1 cellular context compared by ENCODE assay signal in the genomic region with DNA sequence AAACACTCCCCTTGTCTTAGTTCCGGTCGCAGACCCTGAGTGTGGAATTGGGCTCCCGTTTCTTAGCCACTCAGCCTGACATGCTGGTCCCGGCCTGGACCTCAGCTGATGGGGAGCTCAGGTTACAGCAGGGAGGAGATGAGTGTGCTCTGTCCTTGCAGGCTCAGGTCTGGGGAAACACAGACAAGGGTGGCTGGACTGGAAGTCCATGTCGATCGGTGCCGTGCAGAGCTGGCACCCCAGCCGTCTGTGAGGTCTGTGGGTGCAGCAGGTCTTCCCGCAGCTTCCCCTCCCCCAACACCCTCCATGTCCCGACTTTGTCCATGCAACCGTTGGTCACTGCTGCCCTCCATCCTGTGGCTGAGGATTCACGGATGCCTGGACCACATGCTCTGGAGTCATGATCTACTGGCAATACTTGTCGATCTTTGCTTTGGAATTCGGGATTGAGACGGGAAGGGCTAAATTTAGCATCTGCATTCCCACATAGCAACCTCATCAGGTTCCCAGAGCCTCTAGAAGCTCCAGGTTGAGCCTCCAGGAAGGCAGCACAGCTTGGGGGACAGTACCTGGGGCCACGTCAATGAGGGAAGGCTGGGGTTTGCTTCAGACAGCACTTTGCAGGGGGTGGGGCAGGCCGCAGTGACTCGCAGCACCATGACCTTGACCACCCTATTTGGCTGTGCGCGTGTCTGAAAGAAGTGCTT.
TF ChIP-seq lines count a peak whose summit lies in the region.

No MANE protein-coding gene starts in this region.

TF ChIP-seq in HepG2, 621 proteins besides CTCF, POLR2A, EP300 and RAD21 (continued from another document and continues in another):
- TF ChIP-seq ZNF639 (CRISPR knock-in tag; conservative IDR thresholded peaks at IDR 0.05) (no peak), ZNF563 (CRISPR knock-in tag; IDR thresholded peaks at IDR 0.05) (no peak), THYN1 (CRISPR knock-in tag; IDR thresholded peaks at IDR 0.05; ENCODE audit: borderline replicate concordance, low read depth) (no peak), AGO1 (IDR thresholded peaks at IDR 0.05; ENCODE audit: low read depth, low read length, poor library complexity, severe bottlenecking) (no peak), ZFX (CRISPR knock-in tag; IDR thresholded peaks at IDR 0.05; ENCODE audit: low read depth) (0 out of 2 replicates have a peak, but pooled peaks have one; percentile 8), NFIB (CRISPR knock-in tag; IDR thresholded peaks at IDR 0.05; ENCODE audit: borderline replicate concordance) (no peak), CHD2 (IDR thresholded peaks at IDR 0.05; ENCODE audit: low read depth, low read length) (no peak), SIX4 (CRISPR knock-in tag; IDR thresholded peaks at IDR 0.05) (peak; percentile 96), ZNF775 (CRISPR knock-in tag; IDR thresholded peaks at IDR 0.05; ENCODE audit: borderline replicate concordance) (no peak), NCOR1 (IDR thresholded peaks at IDR 0.05; ENCODE audit: borderline replicate concordance, low read length) (no peak), ZNF75D (CRISPR knock-in tag; IDR thresholded peaks at IDR 0.05; ENCODE audit: borderline replicate concordance) (no peak), HNF1B (CRISPR knock-in tag; IDR thresholded peaks at IDR 0.05) (no peak), CERS6 (CRISPR knock-in tag; IDR thresholded peaks at IDR 0.05) (no peak), SRY (CRISPR knock-in tag; IDR thresholded peaks at IDR 0.05) (0 out of 2 replicates have a peak, but pooled peaks have one; percentile 45), ZNF3 (CRISPR knock-in tag; IDR thresholded peaks at IDR 0.05) (no peak), ZNF281 (CRISPR knock-in tag; IDR thresholded peaks at IDR 0.05; ENCODE audit: borderline replicate concordance) (no peak), ZNF747 (CRISPR knock-in tag; IDR thresholded peaks at IDR 0.05; ENCODE audit: borderline replicate concordance) (0 out of 2 replicates have a peak, but pooled peaks have one; percentile 56), ZNF496 (CRISPR knock-in tag; IDR thresholded peaks at IDR 0.05; ENCODE audit: insufficient replicate concordance) (no peak), ZNF34 (CRISPR knock-in tag; IDR thresholded peaks at IDR 0.05; ENCODE audit: borderline replicate concordance) (no peak), ZBTB21 (CRISPR knock-in tag; IDR thresholded peaks at IDR 0.05) (no peak), MIER2 (CRISPR knock-in tag; IDR thresholded peaks at IDR 0.05) (no peak), SP4 (CRISPR knock-in tag; IDR thresholded peaks at IDR 0.05) (peak; percentile 19; the same call in 1 of the 2 replicates), ZNF251 (CRISPR knock-in tag; IDR thresholded peaks at IDR 0.05) (0 out of 2 replicates have a peak, but pooled peaks have one; percentile 37), MXD3 (CRISPR knock-in tag; IDR thresholded peaks at IDR 0.05) (no peak), E2F2 (CRISPR knock-in tag; IDR thresholded peaks at IDR 0.05; ENCODE audit: borderline replicate concordance) (no peak), ATF4 (CRISPR knock-in tag; IDR thresholded peaks at IDR 0.05) (no peak), ZNF292 (CRISPR knock-in tag; IDR thresholded peaks at IDR 0.05; ENCODE audit: borderline replicate concordance, low read depth) (peak; percentile 74; the same call in 1 of the 2 replicates), ELF1 (CRISPR knock-in tag; IDR thresholded peaks at IDR 0.05) (no peak), RARA (CRISPR knock-in tag; IDR thresholded peaks at IDR 0.05) (no peak), ZNF549 (CRISPR knock-in tag; IDR thresholded peaks at IDR 0.05) (no peak), AGO2 (optimal IDR thresholded peaks at IDR 0.05; ENCODE audit: low read depth, low read length) (no peak), HDAC2 (CRISPR knock-in tag; IDR thresholded peaks at IDR 0.05) (no peak), BORCS8-MEF2B (CRISPR knock-in tag; IDR thresholded peaks at IDR 0.05) (0 out of 2 replicates have a peak, but pooled peaks have one; percentile 48), RCOR2 (CRISPR knock-in tag; IDR thresholded peaks at IDR 0.05) (no peak), SRSF1 (optimal IDR thresholded peaks at IDR 0.05; ENCODE audit: low read depth, low read length) (no peak)
- TF ChIP-seq, protein P1, sequence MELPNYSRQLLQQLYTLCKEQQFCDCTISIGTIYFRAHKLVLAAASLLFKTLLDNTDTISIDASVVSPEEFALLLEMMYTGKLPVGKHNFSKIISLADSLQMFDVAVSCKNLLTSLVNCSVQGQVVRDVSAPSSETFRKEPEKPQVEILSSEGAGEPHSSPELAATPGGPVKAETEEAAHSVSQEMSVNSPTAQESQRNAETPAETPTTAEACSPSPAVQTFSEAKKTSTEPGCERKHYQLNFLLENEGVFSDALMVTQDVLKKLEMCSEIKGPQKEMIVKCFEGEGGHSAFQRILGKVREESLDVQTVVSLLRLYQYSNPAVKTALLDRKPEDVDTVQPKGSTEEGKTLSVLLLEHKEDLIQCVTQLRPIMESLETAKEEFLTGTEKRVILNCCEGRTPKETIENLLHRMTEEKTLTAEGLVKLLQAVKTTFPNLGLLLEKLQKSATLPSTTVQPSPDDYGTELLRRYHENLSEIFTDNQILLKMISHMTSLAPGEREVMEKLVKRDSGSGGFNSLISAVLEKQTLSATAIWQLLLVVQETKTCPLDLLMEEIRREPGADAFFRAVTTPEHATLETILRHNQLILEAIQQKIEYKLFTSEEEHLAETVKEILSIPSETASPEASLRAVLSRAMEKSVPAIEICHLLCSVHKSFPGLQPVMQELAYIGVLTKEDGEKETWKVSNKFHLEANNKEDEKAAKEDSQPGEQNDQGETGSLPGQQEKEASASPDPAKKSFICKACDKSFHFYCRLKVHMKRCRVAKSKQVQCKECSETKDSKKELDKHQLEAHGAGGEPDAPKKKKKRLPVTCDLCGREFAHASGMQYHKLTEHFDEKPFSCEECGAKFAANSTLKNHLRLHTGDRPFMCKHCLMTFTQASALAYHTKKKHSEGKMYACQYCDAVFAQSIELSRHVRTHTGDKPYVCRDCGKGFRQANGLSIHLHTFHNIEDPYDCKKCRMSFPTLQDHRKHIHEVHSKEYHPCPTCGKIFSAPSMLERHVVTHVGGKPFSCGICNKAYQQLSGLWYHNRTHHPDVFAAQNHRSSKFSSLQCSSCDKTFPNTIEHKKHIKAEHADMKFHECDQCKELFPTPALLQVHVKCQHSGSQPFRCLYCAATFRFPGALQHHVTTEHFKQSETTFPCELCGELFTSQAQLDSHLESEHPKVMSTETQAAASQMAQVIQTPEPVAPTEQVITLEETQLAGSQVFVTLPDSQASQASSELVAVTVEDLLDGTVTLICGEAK (IDR thresholded peaks at IDR 0.05) = no peak
- TF ChIP-seq, protein P1 (CRISPR knock-in tag; IDR thresholded peaks at IDR 0.05) = 0 out of 2 replicates have a peak, but pooled peaks have one; percentile 18
- TF ChIP-seq, protein P2, sequence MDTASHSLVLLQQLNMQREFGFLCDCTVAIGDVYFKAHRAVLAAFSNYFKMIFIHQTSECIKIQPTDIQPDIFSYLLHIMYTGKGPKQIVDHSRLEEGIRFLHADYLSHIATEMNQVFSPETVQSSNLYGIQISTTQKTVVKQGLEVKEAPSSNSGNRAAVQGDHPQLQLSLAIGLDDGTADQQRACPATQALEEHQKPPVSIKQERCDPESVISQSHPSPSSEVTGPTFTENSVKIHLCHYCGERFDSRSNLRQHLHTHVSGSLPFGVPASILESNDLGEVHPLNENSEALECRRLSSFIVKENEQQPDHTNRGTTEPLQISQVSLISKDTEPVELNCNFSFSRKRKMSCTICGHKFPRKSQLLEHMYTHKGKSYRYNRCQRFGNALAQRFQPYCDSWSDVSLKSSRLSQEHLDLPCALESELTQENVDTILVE (CRISPR knock-in tag; IDR thresholded peaks at IDR 0.05) = no peak
